Comparison of ENCODE assay signal across 8 cellular contexts in genomic region chr9:120999317-120999716, GRCh38. TPM values are rescaled to one million over a fixed set of nuclear protein-coding genes. Genes with fewer than 3 reads are reported as not detected.
"Had no signal": no experiment of that assay in that cellular context is flagged by ENCODE, and none has a peak within 500 bp of the region (broad histone marks: within the 10 kb centered on the region; RNA-seq: fewer than 3 reads in every experiment).

No MANE protein-coding gene starts in this region.

- H3K27ac Mint-ChIP-seq: GM23338, HFFc6 had no signal

- H3K4me1 ChIP-seq: HAP-1 had no signal

- H3K4me3 Mint-ChIP-seq: GM23338, HFFc6 had no signal

- DNase-seq: HFFc6, IMR-90, KBM-7 had no signal

- ATAC-seq: GM23338, HCT116 had no signal

- H3K9me3 Mint-ChIP-seq: GM23338, HFFc6 had no signal

- FAIRE-seq: H1 had no signal

- H3K4me2 ChIP-seq: GM23338 had no signal

- H3K27ac ChIP-seq: HL-60 had no signal

- H3K36me3 ChIP-seq: HAP-1 had no signal

- H2AFZ ChIP-seq: GM23338 had no signal

- H3K4me3 ChIP-seq: GM23338, HAP-1 had no signal

- H3K9me3 ChIP-seq: HAP-1 had no signal

RNA-seq across cellular contexts. Expression of gene C5, which starts 50.8 kb away (rescaled TPM):
- polyA plus RNA-seq: GM23338 had no signal
